1 cellular context compared by ENCODE assay signal in genomic region chr6:109383438-109383940, GRCh38.
TF ChIP-seq lines count a peak whose summit lies in the region.

No MANE protein-coding gene starts in this region.

TF ChIP-seq in K562, 482 proteins besides CTCF, POLR2A, EP300 and RAD21:
- TF ChIP-seq TEAD1 (CRISPR knock-in tag; IDR thresholded peaks at IDR 0.05), result no peak
- 0 out of 2 replicates have a peak, but pooled peaks have one; percentile 2 for TF ChIP-seq JUN (IDR thresholded peaks at IDR 0.05; ENCODE audit: borderline replicate concordance, low read depth, low read length)
- TF ChIP-seq JUN (CRISPR knock-in tag; IDR thresholded peaks at IDR 0.05; ENCODE audit: borderline replicate concordance), result no peak
- peak; percentile 21 for TF ChIP-seq NFRKB (IDR thresholded peaks at IDR 0.05; ENCODE audit: low read depth)
- TF ChIP-seq, protein P1, sequence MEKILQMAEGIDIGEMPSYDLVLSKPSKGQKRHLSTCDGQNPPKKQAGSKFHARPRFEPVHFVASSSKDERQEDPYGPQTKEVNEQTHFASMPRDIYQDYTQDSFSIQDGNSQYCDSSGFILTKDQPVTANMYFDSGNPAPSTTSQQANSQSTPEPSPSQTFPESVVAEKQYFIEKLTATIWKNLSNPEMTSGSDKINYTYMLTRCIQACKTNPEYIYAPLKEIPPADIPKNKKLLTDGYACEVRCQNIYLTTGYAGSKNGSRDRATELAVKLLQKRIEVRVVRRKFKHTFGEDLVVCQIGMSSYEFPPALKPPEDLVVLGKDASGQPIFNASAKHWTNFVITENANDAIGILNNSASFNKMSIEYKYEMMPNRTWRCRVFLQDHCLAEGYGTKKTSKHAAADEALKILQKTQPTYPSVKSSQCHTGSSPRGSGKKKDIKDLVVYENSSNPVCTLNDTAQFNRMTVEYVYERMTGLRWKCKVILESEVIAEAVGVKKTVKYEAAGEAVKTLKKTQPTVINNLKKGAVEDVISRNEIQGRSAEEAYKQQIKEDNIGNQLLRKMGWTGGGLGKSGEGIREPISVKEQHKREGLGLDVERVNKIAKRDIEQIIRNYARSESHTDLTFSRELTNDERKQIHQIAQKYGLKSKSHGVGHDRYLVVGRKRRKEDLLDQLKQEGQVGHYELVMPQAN (IDR thresholded peaks at IDR 0.05; ENCODE audit: borderline replicate concordance), result 0 out of 2 replicates have a peak, but pooled peaks have one; percentile 12
- TF ChIP-seq SRSF3 (IDR thresholded peaks at IDR 0.05; ENCODE audit: insufficient read depth, low read length), result no peak
- no peak for TF ChIP-seq SNAPC5 (CRISPR knock-in tag; IDR thresholded peaks at IDR 0.05)
- TF ChIP-seq CEBPB (tag; IDR thresholded peaks at IDR 0.05), result no peak
- 0 out of 2 replicates have a peak, but pooled peaks have one; percentile 8 for TF ChIP-seq BACH1 (tag; IDR thresholded peaks at IDR 0.05)
- TF ChIP-seq ZNF586 (CRISPR knock-in tag; conservative IDR thresholded peaks at IDR 0.05), result 0 out of 2 replicates have a peak, but pooled peaks have one; percentile 29
- TF ChIP-seq RBM34 (IDR thresholded peaks at IDR 0.05; ENCODE audit: borderline replicate concordance, insufficient read depth, low read length), result no peak
- no peak for TF ChIP-seq NFIC (IDR thresholded peaks at IDR 0.05)
